35 cellular contexts compared by ENCODE assay signal in the genomic region with DNA sequence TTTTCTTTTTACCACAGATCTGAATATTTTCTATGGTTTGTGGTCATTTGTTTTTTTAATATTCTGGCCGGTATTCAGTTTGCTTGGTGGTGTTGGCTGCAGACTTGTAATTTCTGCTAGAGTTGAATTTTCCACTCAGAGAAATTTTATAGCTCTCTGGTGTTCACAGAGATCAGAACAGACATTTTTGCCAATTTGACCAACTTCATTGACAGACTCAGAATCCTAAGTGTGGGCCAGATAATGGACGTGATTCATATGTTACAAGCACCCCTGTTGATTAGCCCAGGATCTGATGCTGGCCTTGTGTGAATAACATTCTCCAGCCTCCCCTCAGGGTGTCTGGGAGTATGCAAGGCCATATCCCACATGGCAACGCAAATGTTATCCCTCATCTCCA.
"Had no signal": no experiment of that assay in that cellular context is flagged by ENCODE, and none has a peak within 500 bp of the region (broad histone marks: within the 10 kb centered on the region; RNA-seq: fewer than 3 reads in every experiment).

No MANE protein-coding gene starts in this region.

- H3K4me1 ChIP-seq: adrenal gland, body of pancreas, breast epithelium, esophagus squamous epithelium had no signal

- H3K27ac Mint-ChIP-seq: activated B cell treated with CpG ODN at 0.5 μM for 24 hours; activated CD8-positive, alpha-beta T cell treated with anti-CD3 and anti-CD28 coated beads for 36 hours; activated naive CD4-positive, alpha-beta T cell treated with anti-CD3 and anti-CD28 coated beads, Interleukin-2, amount 50 U/mL, for 24 hours; activated naive CD8-positive, alpha-beta T cell treated with anti-CD3 and anti-CD28 coated beads for 36 hours; activated naive CD8-positive, alpha-beta T cell treated with anti-CD3 and anti-CD28 coated beads, Interleukin-2, amount 50 U/mL, for 24 hours; activated T-helper 17 cell treated with anti-CD3 and anti-CD28 coated beads, Interleukin-2, amount 50 U/mL, for 72 hours; effector memory CD8-positive, alpha-beta T cell; T-helper 17 cell; T-helper 2 cell treated with Interferon-gamma antibody and Interleukin-4, amounts not matched to agents 5 μg/mL and 100 μg/mL, for 36 hours had no signal

- H3K27me3 ChIP-seq: adrenal gland, ascending aorta, body of pancreas, breast epithelium, cardiac muscle cell, esophagus squamous epithelium, gastroesophageal sphincter had no signal

- H3K36me3 Mint-ChIP-seq: activated naive CD4-positive, alpha-beta T cell treated with anti-CD3 and anti-CD28 coated beads, Interleukin-2, amount 50 U/mL, for 24 hours; activated naive CD8-positive, alpha-beta T cell treated with anti-CD3 and anti-CD28 coated beads for 36 hours had no signal

- H3K4me3 ChIP-seq: adrenal gland, ascending aorta, body of pancreas, breast epithelium, cardiac muscle cell, coronary artery, esophagus squamous epithelium, gastroesophageal sphincter had no signal

- H3K9me3 Mint-ChIP-seq: activated B cell treated with CpG ODN at 0.5 μM for 24 hours; activated CD8-positive, alpha-beta T cell treated with anti-CD3 and anti-CD28 coated beads for 36 hours; activated naive CD4-positive, alpha-beta T cell treated with anti-CD3 and anti-CD28 coated beads, Interleukin-2, amount 50 U/mL, for 24 hours; activated naive CD8-positive, alpha-beta T cell treated with anti-CD3 and anti-CD28 coated beads for 36 hours; activated naive CD8-positive, alpha-beta T cell treated with anti-CD3 and anti-CD28 coated beads, Interleukin-2, amount 50 U/mL, for 24 hours; activated T-cell treated with anti-CD3 and anti-CD28 coated beads, Interleukin-2, amount 50 U/mL, for 4 hours; T-helper 2 cell treated with Interferon-gamma antibody and Interleukin-4, amounts not matched to agents 5 μg/mL and 100 μg/mL, for 36 hours had no signal

- H3K36me3 ChIP-seq: adrenal gland, ascending aorta, breast epithelium, cardiac muscle cell, esophagus squamous epithelium, gastroesophageal sphincter, WERI-Rb-1 had no signal

- DNase-seq: activated B cell treated with CpG ODN at 0.5 μM for 24 hours; activated CD4-positive, alpha-beta T cell treated with anti-CD3 and anti-CD28 coated beads for 48 hours; activated CD4-positive, alpha-beta T cell treated with anti-CD3 and anti-CD28 coated beads, Interleukin-2, amount 50 U/mL, for 1 hour; activated CD4-positive, alpha-beta T cell treated with anti-CD3 and anti-CD28 coated beads, Interleukin-2, amount 50 U/mL, for 48 hours; activated CD8-positive, alpha-beta memory T cell treated with anti-CD3 and anti-CD28 coated beads for 24 hours; activated CD8-positive, alpha-beta T cell treated with anti-CD3 and anti-CD28 coated beads for 36 hours; activated effector memory CD4-positive, alpha-beta T cell treated with Interleukin-2 at 50 U/mL for 16 hours; activated gamma-delta T cell treated with Interleukin-2 at 50 U/mL for 16 hours; activated naive CD4-positive, alpha-beta T cell treated with Interleukin-2 at 50 U/mL for 16 hours; activated naive CD8-positive, alpha-beta T cell treated with anti-CD3 and anti-CD28 coated beads for 36 hours; activated naive CD8-positive, alpha-beta T cell treated with anti-CD3 and anti-CD28 coated beads, Interleukin-2, amount 50 U/mL, for 24 hours; activated T-cell treated with anti-CD3 and anti-CD28 coated beads, Interleukin-2, amount 50 U/mL, for 4 hours; adrenal gland; amygdala; body of pancreas; central memory CD4-positive, alpha-beta T cell; cerebellar nuclear complex; dermis blood vessel endothelial cell; effector CD4-positive, alpha-beta T cell; effector memory CD8-positive, alpha-beta T cell; erythroblast; esophagus squamous epithelium; foreskin melanocyte; T-helper 1 cell; T-helper 17 cell; T1000; WERI-Rb-1 had no signal

- H3K4me3 Mint-ChIP-seq: activated B cell treated with CpG ODN at 0.5 μM for 24 hours; activated CD8-positive, alpha-beta T cell treated with anti-CD3 and anti-CD28 coated beads for 36 hours; activated naive CD4-positive, alpha-beta T cell treated with anti-CD3 and anti-CD28 coated beads, Interleukin-2, amount 50 U/mL, for 24 hours; activated naive CD8-positive, alpha-beta T cell treated with anti-CD3 and anti-CD28 coated beads for 36 hours; activated naive CD8-positive, alpha-beta T cell treated with anti-CD3 and anti-CD28 coated beads, Interleukin-2, amount 50 U/mL, for 24 hours; activated T-cell treated with anti-CD3 and anti-CD28 coated beads, Interleukin-2, amount 50 U/mL, for 4 hours; activated T-helper 17 cell treated with anti-CD3 and anti-CD28 coated beads, Interleukin-2, amount 50 U/mL, for 72 hours; effector memory CD8-positive, alpha-beta T cell; T-helper 17 cell; T-helper 2 cell treated with Interferon-gamma antibody and Interleukin-4, amounts not matched to agents 5 μg/mL and 100 μg/mL, for 36 hours had no signal

- H3K27me3 Mint-ChIP-seq: activated B cell treated with CpG ODN at 0.5 μM for 24 hours; activated CD8-positive, alpha-beta T cell treated with anti-CD3 and anti-CD28 coated beads for 36 hours; activated naive CD8-positive, alpha-beta T cell treated with anti-CD3 and anti-CD28 coated beads for 36 hours; activated T-helper 17 cell treated with anti-CD3 and anti-CD28 coated beads, Interleukin-2, amount 50 U/mL, for 72 hours; effector memory CD8-positive, alpha-beta T cell; T-helper 17 cell had no signal

- H3K27ac ChIP-seq: adrenal gland, ascending aorta, body of pancreas, breast epithelium, cardiac muscle cell, coronary artery, esophagus squamous epithelium, gastroesophageal sphincter, WERI-Rb-1 had no signal

- H3K4me1 Mint-ChIP-seq: activated B cell treated with CpG ODN at 0.5 μM for 24 hours; activated naive CD4-positive, alpha-beta T cell treated with anti-CD3 and anti-CD28 coated beads, Interleukin-2, amount 50 U/mL, for 24 hours; activated naive CD8-positive, alpha-beta T cell treated with anti-CD3 and anti-CD28 coated beads for 36 hours; activated naive CD8-positive, alpha-beta T cell treated with anti-CD3 and anti-CD28 coated beads, Interleukin-2, amount 50 U/mL, for 24 hours; activated T-helper 17 cell treated with anti-CD3 and anti-CD28 coated beads, Interleukin-2, amount 50 U/mL, for 72 hours; T-helper 17 cell had no signal

- H3K9me3 ChIP-seq: adrenal gland, ascending aorta, body of pancreas, breast epithelium, esophagus squamous epithelium, gastroesophageal sphincter had no signal
